9 cellular contexts compared by ENCODE assay signal in the genomic region with DNA sequence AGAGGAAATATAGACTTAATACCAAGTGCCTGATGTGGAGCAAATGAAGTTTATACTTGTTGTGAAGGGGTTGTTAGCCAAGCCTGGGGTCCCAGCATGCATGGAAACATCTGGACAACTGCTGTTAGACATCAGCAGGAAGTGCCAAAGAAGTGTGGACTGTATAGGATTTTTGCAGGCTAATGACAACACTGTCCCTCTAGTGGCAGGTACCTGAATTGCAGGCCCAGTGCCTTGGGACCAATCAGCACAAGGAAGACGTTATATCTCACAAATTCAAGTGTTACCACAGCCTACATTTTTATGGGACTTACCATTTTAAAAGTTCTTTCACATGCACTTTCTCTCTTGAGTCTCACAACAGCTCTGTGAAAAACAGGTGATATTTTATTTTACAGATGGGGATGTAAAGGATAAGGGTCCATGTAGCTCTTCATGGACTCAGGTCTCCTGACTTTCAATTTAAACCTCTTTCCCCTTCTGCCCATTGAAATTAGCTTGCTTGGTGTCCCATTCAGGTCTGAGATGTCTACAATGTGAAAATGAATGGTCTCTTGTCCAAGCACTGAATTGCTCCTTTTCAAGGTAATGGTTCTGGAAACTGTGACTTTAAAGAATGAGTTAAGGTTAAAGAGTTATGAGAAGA.
DNase-seq lines count a peak whose midpoint lies in the region; ATAC-seq, FAIRE-seq and TF ChIP-seq lines count a peak whose summit lies in the region.
"Had no signal": no experiment of that assay in that cellular context is flagged by ENCODE, and none has a peak within 500 bp of the region (broad histone marks: within the 10 kb centered on the region; RNA-seq: fewer than 3 reads in every experiment).

No MANE protein-coding gene starts in this region.

- H3K27ac ChIP-seq in esophagus squamous epithelium: no peak overlapping the region
- H3K27ac ChIP-seq: skin epidermis had no signal

- CTCF ChIA-PET in activated CD8-positive, alpha-beta memory T cell treated with anti-CD3 and anti-CD28 coated beads, Interleukin-2, amount 10 ng/mL, durations not matched to agents 7 days and 5 days (lab: Charles Lee): interaction anchor here (0.7 to 1.5 kb wide), 6 partner anchors 16 to 339 kb away, joined by 3 to 4 read pairs (median 3); no protein-coding TSS in a partner anchor

- no peaks in the 10 kb centered on the region for H3K4me1 Mint-ChIP-seq in activated CD8-positive, alpha-beta memory T cell treated with anti-CD3 and anti-CD28 coated beads, Interleukin-2, amount 10 ng/mL, durations not matched to agents 7 days and 5 days
- H3K4me1 Mint-ChIP-seq in osteocyte (ENCODE audit: unreplicated experiment): no peaks in the 10 kb centered on the region

- H3K27me3 ChIP-seq in esophagus squamous epithelium: peaks cover 0 to 23% (median 0%) of the 10 kb centered on the region in 4 donors

- WGBS in esophagus squamous epithelium, 2 donors: 12 to 37% methylated on average over 1 of the region's 1 CpG

- H3K4me1 ChIP-seq in esophagus squamous epithelium: peaks cover 0 to 4% (median 0%) of the 10 kb centered on the region in 3 donors

- H3K27me3 Mint-ChIP-seq in activated CD8-positive, alpha-beta memory T cell treated with anti-CD3 and anti-CD28 coated beads, Interleukin-2, amount 10 ng/mL, durations not matched to agents 7 days and 5 days: peaks cover 16% of the 10 kb centered on the region
- peaks cover 23% of the 10 kb centered on the region for H3K27me3 Mint-ChIP-seq in osteocyte (ENCODE audit: unreplicated experiment)

- H3K27ac Mint-ChIP-seq in activated CD8-positive, alpha-beta memory T cell treated with anti-CD3 and anti-CD28 coated beads, Interleukin-2, amount 10 ng/mL, durations not matched to agents 7 days and 5 days: no peak overlapping the region
- H3K27ac Mint-ChIP-seq in osteocyte (ENCODE audit: unreplicated experiment): no peak overlapping the region

- DNase-seq in AG08396 (ENCODE audit: low spot score): peak; percentile 48
- DNase-seq in GM19239 (ENCODE audit: insufficient read length, low spot score): peak; percentile 25
- peak; percentile 0 for DNase-seq in NCI-H526 treated with DMSO at 0.1 percent for 48 hours (lab: John Stamatoyannopoulos, UW)
- DNase-seq in activated CD8-positive, alpha-beta memory T cell treated with anti-CD3 and anti-CD28 coated beads, Interleukin-2, amount 10 ng/mL, durations not matched to agents 7 days and 5 days: peak; percentile 61
- no peak for DNase-seq in esophagus squamous epithelium (lab: John Stamatoyannopoulos, UW)
- no peak for DNase-seq in osteocyte (ENCODE audit: extremely low spot score, unreplicated experiment)

- H3K9me3 ChIP-seq in esophagus squamous epithelium: no peaks in the 10 kb centered on the region

- peak; percentile 54 to 94 (median 86) for TF ChIP-seq CTCF in esophagus squamous epithelium (IDR thresholded peaks at IDR 0.05)
- TF ChIP-seq CTCF in osteocyte (IDR thresholded peaks at IDR 0.05): peak; percentile 60

- H3K4me3 ChIP-seq in esophagus squamous epithelium: no peak overlapping the region
- H3K4me3 ChIP-seq: skin epidermis had no signal

- intact Hi-C loops in esophagus squamous epithelium (cut with DNase I): no loop called here

- H3K9me3 Mint-ChIP-seq in activated CD8-positive, alpha-beta memory T cell treated with anti-CD3 and anti-CD28 coated beads, Interleukin-2, amount 10 ng/mL, durations not matched to agents 7 days and 5 days (ENCODE audit: low read depth): peaks cover 2% of the 10 kb centered on the region
- H3K9me3 Mint-ChIP-seq in osteocyte (ENCODE audit: unreplicated experiment): peaks cover 5% of the 10 kb centered on the region

- ATAC-seq in activated CD8-positive, alpha-beta memory T cell treated with anti-CD3 and anti-CD28 coated beads, Interleukin-2, amount 10 ng/mL, durations not matched to agents 7 days and 5 days: peak; percentile 60
- no peak for ATAC-seq in HG03571 (IDR thresholded peaks at IDR 0.05; ENCODE audit: unreplicated experiment)
- ATAC-seq in HG02840 (IDR thresholded peaks at IDR 0.05; ENCODE audit: low FRiP score, unreplicated experiment): no peak

- H3K4me3 Mint-ChIP-seq in activated CD8-positive, alpha-beta memory T cell treated with anti-CD3 and anti-CD28 coated beads, Interleukin-2, amount 10 ng/mL, durations not matched to agents 7 days and 5 days: no peak overlapping the region
- no peak overlapping the region for H3K4me3 Mint-ChIP-seq in osteocyte (ENCODE audit: unreplicated experiment)

- peak; percentile 88 for FAIRE-seq in GM19239 (lab: Jason Lieb, UNC)

- no peaks in the 10 kb centered on the region for H3K36me3 ChIP-seq in esophagus squamous epithelium

- TF ChIP-seq POLR2A in esophagus squamous epithelium (IDR thresholded peaks at IDR 0.05): no peak

- H3K36me3 Mint-ChIP-seq in activated CD8-positive, alpha-beta memory T cell treated with anti-CD3 and anti-CD28 coated beads, Interleukin-2, amount 10 ng/mL, durations not matched to agents 7 days and 5 days: no peaks in the 10 kb centered on the region
- H3K36me3 Mint-ChIP-seq in osteocyte (ENCODE audit: unreplicated experiment): peaks cover 3% of the 10 kb centered on the region

Comparison
In these comparisons a context has a peak if more than half of its experiments do, and no peak if none do; other contexts are left out.
1. DNase-seq: peak in AG08396 (single experiment), GM19239 (single experiment), NCI-H526 treated with DMSO at 0.1 percent for 48 hours (single experiment) and activated CD8-positive, alpha-beta memory T cell treated with anti-CD3 and anti-CD28 coated beads, Interleukin-2, amount 10 ng/mL, durations not matched to agents 7 days and 5 days (single experiment); none in esophagus squamous epithelium (single experiment) and osteocyte (single experiment).